1 cellular context compared by ENCODE assay signal in genomic region chr11:125551835-125552342, GRCh38.
TF ChIP-seq lines count a peak whose summit lies in the region.

No MANE protein-coding gene starts in this region.

TF ChIP-seq in K562, 482 proteins besides CTCF, POLR2A, EP300 and RAD21 (continued from another document and continues in another):
- TF ChIP-seq ZNF639 (CRISPR knock-in tag; conservative IDR thresholded peaks at IDR 0.05 in 1 of 2, IDR thresholded peaks at IDR 0.05 in 1 of 2) (peak in 1 of 2 experiments; percentile 89; a peak in 2 of 4 replicates), ESRRA (IDR thresholded peaks at IDR 0.05; ENCODE audit: borderline replicate concordance, low read depth) (peak; percentile 57; the same call in 1 of the 2 replicates), DNMT1 (IDR thresholded peaks at IDR 0.05) (no peak), EHMT2 (IDR thresholded peaks at IDR 0.05) (peak; percentile 80), ATF4 (CRISPR knock-in tag; IDR thresholded peaks at IDR 0.05) (peak; percentile 61; the same call in 1 of the 2 replicates), GTF2B (IDR thresholded peaks at IDR 0.05; ENCODE audit: extremely low read depth, insufficient read length) (no peak), SMAD2 (IDR thresholded peaks at IDR 0.05; ENCODE audit: low read depth, low read length) (no peak), NR4A1 (CRISPR knock-in tag; IDR thresholded peaks at IDR 0.05) (peak; percentile 85; the same call in 1 of the 2 replicates), NR4A1 (tag; IDR thresholded peaks at IDR 0.05) (peak; percentile 86; the same call in 1 of the 2 replicates), ZNF436 (CRISPR knock-in tag; IDR thresholded peaks at IDR 0.05) (no peak), PHB (CRISPR knock-in tag; IDR thresholded peaks at IDR 0.05) (no peak), GTF2A2 (tag; IDR thresholded peaks at IDR 0.05) (no peak), BRF1 (IDR thresholded peaks at IDR 0.05; ENCODE audit: borderline replicate concordance, extremely low read depth, insufficient read length) (no peak), CHAMP1 (IDR thresholded peaks at IDR 0.05) (0 out of 2 replicates have a peak, but pooled peaks have one; percentile 33), CHD7 (IDR thresholded peaks at IDR 0.05; ENCODE audit: low read depth, low read length) (no peak), HDAC8 (tag; IDR thresholded peaks at IDR 0.05) (peak; percentile 81; the same call in 1 of the 2 replicates), ZNF696 (CRISPR knock-in tag; conservative IDR thresholded peaks at IDR 0.05) (no peak), SETDB1 (IDR thresholded peaks at IDR 0.05; ENCODE audit: low read length) (no peak), ZBTB11 (CRISPR knock-in tag; IDR thresholded peaks at IDR 0.05) (no peak; a peak in 1 of 6 replicates), ZNF584 (CRISPR knock-in tag; IDR thresholded peaks at IDR 0.05; ENCODE audit: low read depth) (peak; percentile 74; the same call in 1 of the 2 replicates), PTTG1 (tag; IDR thresholded peaks at IDR 0.05; ENCODE audit: low read depth) (peak; percentile 14; the same call in 1 of the 2 replicates), ELF1 (tag; IDR thresholded peaks at IDR 0.05) (no peak; the same call in none of the 2 replicates), STAT5B (CRISPR knock-in tag; IDR thresholded peaks at IDR 0.05) (no peak)
- TF ChIP-seq, protein P1, sequence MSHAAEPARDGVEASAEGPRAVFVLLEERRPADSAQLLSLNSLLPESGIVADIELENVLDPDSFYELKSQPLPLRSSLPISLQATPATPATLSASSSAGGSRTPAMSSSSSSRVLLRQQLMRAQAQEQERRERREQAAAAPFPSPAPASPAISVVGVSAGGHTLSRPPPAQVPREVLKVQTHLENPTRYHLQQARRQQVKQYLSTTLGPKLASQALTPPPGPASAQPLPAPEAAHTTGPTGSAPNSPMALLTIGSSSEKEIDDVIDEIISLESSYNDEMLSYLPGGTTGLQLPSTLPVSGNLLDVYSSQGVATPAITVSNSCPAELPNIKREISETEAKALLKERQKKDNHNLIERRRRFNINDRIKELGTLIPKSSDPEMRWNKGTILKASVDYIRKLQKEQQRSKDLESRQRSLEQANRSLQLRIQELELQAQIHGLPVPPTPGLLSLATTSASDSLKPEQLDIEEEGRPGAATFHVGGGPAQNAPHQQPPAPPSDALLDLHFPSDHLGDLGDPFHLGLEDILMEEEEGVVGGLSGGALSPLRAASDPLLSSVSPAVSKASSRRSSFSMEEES (CRISPR knock-in tag; IDR thresholded peaks at IDR 0.05) = no peak
- TF ChIP-seq, protein P2, sequence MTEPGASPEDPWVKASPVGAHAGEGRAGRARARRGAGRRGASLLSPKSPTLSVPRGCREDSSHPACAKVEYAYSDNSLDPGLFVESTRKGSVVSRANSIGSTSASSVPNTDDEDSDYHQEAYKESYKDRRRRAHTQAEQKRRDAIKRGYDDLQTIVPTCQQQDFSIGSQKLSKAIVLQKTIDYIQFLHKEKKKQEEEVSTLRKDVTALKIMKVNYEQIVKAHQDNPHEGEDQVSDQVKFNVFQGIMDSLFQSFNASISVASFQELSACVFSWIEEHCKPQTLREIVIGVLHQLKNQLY (CRISPR knock-in tag; conservative IDR thresholded peaks at IDR 0.05) = no peak
- TF ChIP-seq, protein P3, sequence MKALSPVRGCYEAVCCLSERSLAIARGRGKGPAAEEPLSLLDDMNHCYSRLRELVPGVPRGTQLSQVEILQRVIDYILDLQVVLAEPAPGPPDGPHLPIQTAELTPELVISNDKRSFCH (CRISPR knock-in tag; IDR thresholded peaks at IDR 0.05) = no peak
- TF ChIP-seq, protein P3 (tag; IDR thresholded peaks at IDR 0.05) = peak; percentile 89
- TF ChIP-seq, protein P4, sequence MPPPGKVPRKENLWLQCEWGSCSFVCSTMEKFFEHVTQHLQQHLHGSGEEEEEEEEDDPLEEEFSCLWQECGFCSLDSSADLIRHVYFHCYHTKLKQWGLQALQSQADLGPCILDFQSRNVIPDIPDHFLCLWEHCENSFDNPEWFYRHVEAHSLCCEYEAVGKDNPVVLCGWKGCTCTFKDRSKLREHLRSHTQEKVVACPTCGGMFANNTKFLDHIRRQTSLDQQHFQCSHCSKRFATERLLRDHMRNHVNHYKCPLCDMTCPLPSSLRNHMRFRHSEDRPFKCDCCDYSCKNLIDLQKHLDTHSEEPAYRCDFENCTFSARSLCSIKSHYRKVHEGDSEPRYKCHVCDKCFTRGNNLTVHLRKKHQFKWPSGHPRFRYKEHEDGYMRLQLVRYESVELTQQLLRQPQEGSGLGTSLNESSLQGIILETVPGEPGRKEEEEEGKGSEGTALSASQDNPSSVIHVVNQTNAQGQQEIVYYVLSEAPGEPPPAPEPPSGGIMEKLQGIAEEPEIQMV (tag; conservative IDR thresholded peaks at IDR 0.05; ENCODE audit: low read depth) = peak; percentile 62
